8 cellular contexts compared by ENCODE assay signal in genomic region chr11:67504950-67505561, GRCh38. TPM values are rescaled to one million over a fixed set of nuclear protein-coding genes. Genes with fewer than 3 reads are reported as not detected.
DNase-seq lines count a peak whose midpoint lies in the region; ATAC-seq and TF ChIP-seq lines count a peak whose summit lies in the region.

Gene PITPNM1 (minus strand): TSS chr11:67505363. CDS start chr11:67504180, 1,183 bp downstream.

- peaks cover 59% of the 10 kb centered on the region for H3K4me1 ChIP-seq in CD4-positive, alpha-beta memory T cell (ENCODE audit: insufficient read depth, low read length)
- no peaks in the 10 kb centered on the region for H3K4me1 ChIP-seq in SJCRH30
- H3K4me1 ChIP-seq in upper lobe of left lung, result peaks cover 35 to 53% (median 43%) of the 10 kb centered on the region in 4 donors

- H3K27ac Mint-ChIP-seq in CD4-positive, alpha-beta memory T cell, result peak within 1 kb of the TSS; percentile 96 to 99 (median 97)
- H3K27ac Mint-ChIP-seq in activated naive CD4-positive, alpha-beta T cell treated with anti-CD3 and anti-CD28 coated beads, Interleukin-2, amount 10 ng/mL, durations not matched to agents 7 days and 5 days, result peak within 1 kb of the TSS; percentile 96
- H3K27ac Mint-ChIP-seq in osteocyte (ENCODE audit: unreplicated experiment), result peak within 1 kb of the TSS; percentile 93

- peaks cover 31 to 71% (median 47%) of the 10 kb centered on the region in 4 donors for H3K4me1 Mint-ChIP-seq in CD4-positive, alpha-beta memory T cell
- peaks cover 59% of the 10 kb centered on the region for H3K4me1 Mint-ChIP-seq in activated naive CD4-positive, alpha-beta T cell treated with anti-CD3 and anti-CD28 coated beads, Interleukin-2, amount 10 ng/mL, durations not matched to agents 7 days and 5 days
- peaks cover 38% of the 10 kb centered on the region for H3K4me1 Mint-ChIP-seq in osteocyte (ENCODE audit: unreplicated experiment)

- TF ChIP-seq POLR2A in upper lobe of left lung (IDR thresholded peaks at IDR 0.05), result peak in 2 of 4 donors; percentile 69 to 82

- H3K9me3 Mint-ChIP-seq in CD4-positive, alpha-beta memory T cell, result peaks cover 0 to 2% (median 0%) of the 10 kb centered on the region in 8 donors
- no peaks in the 10 kb centered on the region for H3K9me3 Mint-ChIP-seq in activated naive CD4-positive, alpha-beta T cell treated with anti-CD3 and anti-CD28 coated beads, Interleukin-2, amount 10 ng/mL, durations not matched to agents 7 days and 5 days
- no peaks in the 10 kb centered on the region for H3K9me3 Mint-ChIP-seq in osteocyte (ENCODE audit: unreplicated experiment)

- CTCF ChIA-PET in CD4-positive, alpha-beta memory T cell (lab: Charles Lee; ENCODE audit: partially characterized antibody), result interaction anchor here (0.7 to 2.8 kb wide), 7 partner anchors 13 to 153 kb away, joined by 3 to 9 read pairs (median 5); partner anchors contain the start of genes PPP1CA and TBC1D10C
- CTCF ChIA-PET in activated naive CD4-positive, alpha-beta T cell treated with anti-CD3 and anti-CD28 coated beads, Interleukin-2, amount 10 ng/mL, durations not matched to agents 7 days and 5 days (lab: Charles Lee), result interaction anchor here (1.0 to 1.8 kb wide), 9 partner anchors 14 to 159 kb away, joined by 3 to 14 read pairs (median 4); partner anchors contain the start of gene PPP1CA

- intact Hi-C loops in CD4-positive, alpha-beta memory T cell (cut with micrococcal nuclease), result loop anchor here (5.0 kb wide), 1 partner anchor 228 kb away; no protein-coding TSS in a partner anchor

- H3K27ac ChIP-seq in CD4-positive, alpha-beta memory T cell (ENCODE audit: low read depth, low read length), result peak within 1 kb of the TSS; percentile 93
- no peak within 1 kb of the TSS for H3K27ac ChIP-seq in SJCRH30
- peak within 1 kb of the TSS; percentile 91 to 98 (median 96) for H3K27ac ChIP-seq in upper lobe of left lung

- H3K9me3 ChIP-seq in CD4-positive, alpha-beta memory T cell (ENCODE audit: control insufficient read depth in 1 of 2, low read length in 2 of 2), result no peaks in the 10 kb centered on the region
- H3K9me3 ChIP-seq in SJCRH30 (replicated peaks) (no peaks in the 10 kb centered on the region), upper lobe of left lung (no peaks in the 10 kb centered on the region)

- DNase-seq in CD4-positive, alpha-beta memory T cell, result peak; percentile 62 to 78 (median 65)
- DNase-seq in SJCRH30 (peak; percentile 37 to 54), glomerular visceral epithelial cell (ENCODE audit: extremely low spot score) (peak; percentile 72), osteocyte (ENCODE audit: extremely low spot score, unreplicated experiment) (no peak), upper lobe of left lung (peak; percentile 86 to 97)
- peak; percentile 83 for DNase-seq in activated naive CD4-positive, alpha-beta T cell treated with anti-CD3 and anti-CD28 coated beads, Interleukin-2, amount 10 ng/mL, durations not matched to agents 7 days and 5 days

- H3K36me3 Mint-ChIP-seq in CD4-positive, alpha-beta memory T cell, result peaks cover 9 to 38% of the 10 kb centered on the region in 2 donors
- H3K36me3 Mint-ChIP-seq in activated naive CD4-positive, alpha-beta T cell treated with anti-CD3 and anti-CD28 coated beads, Interleukin-2, amount 10 ng/mL, durations not matched to agents 7 days and 5 days, result peaks cover 30% of the 10 kb centered on the region
- peaks cover 5% of the 10 kb centered on the region for H3K36me3 Mint-ChIP-seq in osteocyte (ENCODE audit: unreplicated experiment)

- peaks cover 31% of the 10 kb centered on the region for H3K36me3 ChIP-seq in CD4-positive, alpha-beta memory T cell (ENCODE audit: insufficient read depth, low read length)
- no peaks in the 10 kb centered on the region for H3K36me3 ChIP-seq in SJCRH30
- peaks cover 0 to 19% (median 12%) of the 10 kb centered on the region in 4 donors for H3K36me3 ChIP-seq in upper lobe of left lung

- H3K27me3 ChIP-seq in CD4-positive, alpha-beta memory T cell (ENCODE audit: insufficient read depth, low read length), result no peaks in the 10 kb centered on the region
- H3K27me3 ChIP-seq in SJCRH30 (no peaks in the 10 kb centered on the region), upper lobe of left lung (no peaks in the 10 kb centered on the region)

- POLR2A ChIA-PET in CD4-positive, alpha-beta memory T cell (lab: Charles Lee; ENCODE audit: partially characterized antibody), result interaction anchor here (1.0 to 8.7 kb wide), 20 partner anchors 13 to 160 kb away, joined by 3 to 124 read pairs (median 7); partner anchors contain the start of genes AIP, CLCF1, POLD4 and PPP1CA

- ATAC-seq in HG02759 (IDR thresholded peaks at IDR 0.05; ENCODE audit: unreplicated experiment), result peak; percentile 19
- peak in 1 of 2 donors; percentile 68 for ATAC-seq in upper lobe of left lung (ENCODE audit: low FRiP score in 2 of 2)
- no peak for ATAC-seq in HG03280 (IDR thresholded peaks at IDR 0.05; ENCODE audit: unreplicated experiment)

- peak within 1 kb of the TSS; percentile 91 to 98 (median 92) for H3K4me3 Mint-ChIP-seq in CD4-positive, alpha-beta memory T cell
- H3K4me3 Mint-ChIP-seq in activated naive CD4-positive, alpha-beta T cell treated with anti-CD3 and anti-CD28 coated beads, Interleukin-2, amount 10 ng/mL, durations not matched to agents 7 days and 5 days, result peak within 1 kb of the TSS; percentile 92
- peak within 1 kb of the TSS; percentile 82 for H3K4me3 Mint-ChIP-seq in osteocyte (ENCODE audit: unreplicated experiment)

- no peak for TF ChIP-seq CTCF in osteocyte (IDR thresholded peaks at IDR 0.05)
- TF ChIP-seq CTCF in upper lobe of left lung (IDR thresholded peaks at IDR 0.05), result no peak

- 0% methylated on average over 2 of the region's 58 CpGs; no CpG with 5 or more reads in 1 of the 2 donors for WGBS in upper lobe of left lung, 2 donors

- no peak for TF ChIP-seq EP300 in upper lobe of left lung (IDR thresholded peaks at IDR 0.05)

- H3K27me3 Mint-ChIP-seq in CD4-positive, alpha-beta memory T cell, result peaks cover 0 to 1% of the 10 kb centered on the region in 2 donors
- peaks cover 10% of the 10 kb centered on the region for H3K27me3 Mint-ChIP-seq in activated naive CD4-positive, alpha-beta T cell treated with anti-CD3 and anti-CD28 coated beads, Interleukin-2, amount 10 ng/mL, durations not matched to agents 7 days and 5 days
- H3K27me3 Mint-ChIP-seq in osteocyte (ENCODE audit: unreplicated experiment), result peaks cover 4% of the 10 kb centered on the region

- H3K4me3 ChIP-seq in CD4-positive, alpha-beta memory T cell (ENCODE audit: low read length in 2 of 2), result peak within 1 kb of the TSS; percentile 52 to 79
- H3K4me3 ChIP-seq in SJCRH30 (peak within 1 kb of the TSS; percentile 62), upper lobe of left lung (peak within 1 kb of the TSS; percentile 49 to 96 (median 80))

RNA-seq across cellular contexts. Expression of gene PITPNM1, which starts in this region (rescaled TPM):
- total RNA-seq in CD4-positive, alpha-beta memory T cell, result 100 to 1,000 TPM; 137 to 143 TPM
- polyA plus RNA-seq in CD4-positive, alpha-beta memory T cell, result 10 to 100 TPM; 15.0 to 43.6 TPM
- 7.9 and 9.7 TPM in 2 replicates for total RNA-seq in SJCRH30 (2014; rRNA removed; shearing (Covaris generic))
- total RNA-seq in osteocyte (46.7 and 46.9 TPM in 2 replicates), upper lobe of left lung (10 to 100 TPM; 32.0 to 90.1 (median 40.7) TPM)
